In genomic region chr20:33679758-33680485, GRCh38 we compare ENCODE assay signal across 10 cellular contexts. TPM values are rescaled to one million over a fixed set of nuclear protein-coding genes. Genes with fewer than 3 reads are reported as not detected.
A peak's percentile ranks its signal among the peaks of the same experiment; 100 is the strongest.
DNase-seq lines count a peak whose midpoint lies in the region; ATAC-seq and TF ChIP-seq lines count a peak whose summit lies in the region.
"Had no signal": no experiment of that assay in that cellular context is flagged by ENCODE, and none has a peak within 500 bp of the region (broad histone marks: within the 10 kb centered on the region; RNA-seq: fewer than 3 reads in every experiment).

No MANE protein-coding gene starts in this region.

- no peak overlapping the region for H3K27ac Mint-ChIP-seq in endodermal cell

- no peak for TF ChIP-seq CTCF in right atrium auricular region (IDR thresholded peaks at IDR 0.05)
- TF ChIP-seq CTCF in tibial artery (IDR thresholded peaks at IDR 0.05), result no peak
- no peak for TF ChIP-seq CTCF in body of pancreas (IDR thresholded peaks at IDR 0.05)
- no peak for TF ChIP-seq CTCF in endodermal cell (conservative IDR thresholded peaks at IDR 0.05)
- no peak for TF ChIP-seq CTCF in esophagus muscularis mucosa (IDR thresholded peaks at IDR 0.05)

- TF ChIP-seq EP300 in esophagus muscularis mucosa (IDR thresholded peaks at IDR 0.05), result no peak

- no peaks in the 10 kb centered on the region for H3K36me3 ChIP-seq in right atrium auricular region
- H3K36me3 ChIP-seq in tibial artery, result no peaks in the 10 kb centered on the region
- H3K36me3 ChIP-seq in body of pancreas (replicated peaks in 1 of 2; ENCODE audit: insufficient read depth in 1 of 2, low read depth in 2 of 2), result no peaks in the 10 kb centered on the region
- peaks cover 20% of the 10 kb centered on the region for H3K36me3 ChIP-seq in endodermal cell (ENCODE audit: control insufficient read depth, insufficient read depth, low read length)
- no peaks in the 10 kb centered on the region for H3K36me3 ChIP-seq in esophagus muscularis mucosa

- no peak overlapping the region for H3K4me3 Mint-ChIP-seq in endodermal cell

- peaks cover 35% of the 10 kb centered on the region for H3K36me3 Mint-ChIP-seq in endodermal cell (ENCODE audit: low read depth)

- TF ChIP-seq POLR2A in body of pancreas (IDR thresholded peaks at IDR 0.05) (no peak), esophagus muscularis mucosa (IDR thresholded peaks at IDR 0.05; ENCODE audit: low read depth) (no peak)

- H3K4me3 ChIP-seq in right atrium auricular region (no peak overlapping the region), tibial artery (no peak overlapping the region), body of pancreas (no peak overlapping the region), endodermal cell (ENCODE audit: low read length) (no peak overlapping the region), esophagus muscularis mucosa (no peak overlapping the region)
- H3K4me3 ChIP-seq: GM23248 had no signal

- peak; percentile 65 for DNase-seq in Right ventricle myocardium inferior (ENCODE audit: missing footprints)
- DNase-seq in right atrium auricular region (ENCODE audit: low spot score), result no peak
- DNase-seq in activated T-helper 9 cell treated with anti-CD3 and anti-CD28 coated beads, Interleukin-2, amount 50 U/mL, for 16 hours (ENCODE audit: low read depth), result peak; percentile 35
- peak in 1 of 2 donors; percentile 16 for DNase-seq in tibial artery
- DNase-seq in body of pancreas, result no peak
- no peak for DNase-seq in endodermal cell
- no peak for DNase-seq in esophagus muscularis mucosa (ENCODE audit: extremely low spot score)
- DNase-seq: NCI-H146 had no signal

- no peaks in the 10 kb centered on the region for H3K9me3 Mint-ChIP-seq in endodermal cell

- H3K27me3 ChIP-seq in right atrium auricular region, result no peaks in the 10 kb centered on the region
- no peaks in the 10 kb centered on the region for H3K27me3 ChIP-seq in tibial artery
- no peaks in the 10 kb centered on the region for H3K27me3 ChIP-seq in body of pancreas
- no peaks in the 10 kb centered on the region for H3K27me3 ChIP-seq in endodermal cell (ENCODE audit: control insufficient read depth, insufficient read depth, low read length, poor library complexity, severe bottlenecking)
- no peaks in the 10 kb centered on the region for H3K27me3 ChIP-seq in esophagus muscularis mucosa

- no peak overlapping the region for H3K27ac ChIP-seq in right atrium auricular region
- peak overlapping the region; percentile 55 to 63 for H3K27ac ChIP-seq in tibial artery
- H3K27ac ChIP-seq in body of pancreas, result no peak overlapping the region
- no peak overlapping the region for H3K27ac ChIP-seq in endodermal cell (ENCODE audit: low read depth, low read length)
- no peak overlapping the region for H3K27ac ChIP-seq in esophagus muscularis mucosa (replicated peaks in 1 of 4)
- H3K27ac ChIP-seq: GM23248 had no signal

- H3K4me1 ChIP-seq in right atrium auricular region (peaks cover 0 to 25% of the 10 kb centered on the region in 2 donors), tibial artery (peaks cover 0 to 47% (median 40%) of the 10 kb centered on the region in 4 donors), body of pancreas (peaks cover 9% of the 10 kb centered on the region), endodermal cell (ENCODE audit: control insufficient read depth, insufficient read depth, low read length) (no peaks in the 10 kb centered on the region), esophagus muscularis mucosa (peaks cover 11 to 38% (median 36%) of the 10 kb centered on the region in 4 donors)

- no peaks in the 10 kb centered on the region for H3K9me3 ChIP-seq in right atrium auricular region
- no peaks in the 10 kb centered on the region for H3K9me3 ChIP-seq in tibial artery
- no peaks in the 10 kb centered on the region for H3K9me3 ChIP-seq in body of pancreas
- no peaks in the 10 kb centered on the region for H3K9me3 ChIP-seq in endodermal cell (ENCODE audit: control insufficient read depth, low read length)
- no peaks in the 10 kb centered on the region for H3K9me3 ChIP-seq in esophagus muscularis mucosa

- intact Hi-C loops in Right ventricle myocardium inferior (cut with DNase I), result no loop called here
- intact Hi-C loops in tibial artery (cut with DNase I; ENCODE audit: low total_unique reads), result loop anchor here (10.0 kb wide), 1 partner anchor 55 kb away; the partner anchor contains the start of gene ZNF341
- intact Hi-C loops in body of pancreas (cut with DNase I), result no loop called here
- intact Hi-C loops in esophagus muscularis mucosa (cut with DNase I), result no loop called here

- no peak for ATAC-seq in Right ventricle myocardium inferior
- ATAC-seq in HG03108 (IDR thresholded peaks at IDR 0.05; ENCODE audit: unreplicated experiment), result peak; percentile 66
- ATAC-seq in body of pancreas, result no peak

- no peaks in the 10 kb centered on the region for H3K27me3 Mint-ChIP-seq in endodermal cell (ENCODE audit: insufficient read depth)

- peaks cover 19% of the 10 kb centered on the region for H3K4me1 Mint-ChIP-seq in endodermal cell

- WGBS in body of pancreas, 2 donors, result 74 to 86% methylated on average over 6 to 20 of the region's 20 CpGs
- 93 to 96% methylated on average over 13 to 20 of the region's 20 CpGs for WGBS in endodermal cell (ENCODE audit: insufficient coverage in 1 of 2, insufficient read length in 1 of 2), 2 experiments
- WGBS in esophagus muscularis mucosa, result no CpG with 5 or more reads among the region's 20 CpGs

- H3K9ac ChIP-seq in endodermal cell (ENCODE audit: extremely low read depth, low read length, poor library complexity, severe bottlenecking), result no peak overlapping the region
- H3K9ac ChIP-seq: GM23248 had no signal

RNA-seq across cellular contexts. Expression of gene NECAB3, which starts 5.7 kb away (rescaled TPM):
- total RNA-seq in Right ventricle myocardium inferior (70.8 TPM), right atrium auricular region (10 to 100 TPM; 81.7 to 88.4 TPM), body of pancreas (10 to 100 TPM; 41.8 to 92.3 TPM), endodermal cell (10 to 100 TPM; 77.2 to 92.3 TPM), esophagus muscularis mucosa (10 to 100 TPM; 34.1 to 43.4 (median 39.9) TPM)
- 29.9 TPM for polyA plus RNA-seq in endodermal cell (2013, experiment 1 of 2)
- polyA plus RNA-seq in endodermal cell (2013, experiment 2 of 2), result 27.4 TPM

RNA-seq across cellular contexts. Expression of gene E2F1, which starts 6.3 kb away (rescaled TPM):
- 2.3 TPM for total RNA-seq in Right ventricle myocardium inferior
- total RNA-seq in right atrium auricular region, result under 1 TPM; 0.31 to 0.33 TPM
- under 1 TPM in 1 of 2 donors, not detected in 1; 0.66 TPM for total RNA-seq in body of pancreas
- 10 to 100 TPM; 26.9 to 33.7 TPM for total RNA-seq in endodermal cell
- polyA plus RNA-seq in endodermal cell (2013, experiment 1 of 2), result 35.1 TPM
- 28.9 TPM for polyA plus RNA-seq in endodermal cell (2013, experiment 2 of 2)
- 1 to 10 TPM; 1.8 to 5.0 (median 2.9) TPM for total RNA-seq in esophagus muscularis mucosa

RNA-seq across cellular contexts. Expression of gene ACTL10, which starts 13.2 kb away (rescaled TPM):
- total RNA-seq in Right ventricle myocardium inferior, result 0.19 TPM
- under 1 TPM; 0.33 to 0.79 TPM for total RNA-seq in right atrium auricular region
- 1 to 10 TPM; 4.0 to 4.9 TPM for total RNA-seq in body of pancreas
- under 1 TPM in 1 of 2 donors, not detected in 1; 0.42 TPM for total RNA-seq in endodermal cell
- polyA plus RNA-seq in endodermal cell (2013, experiment 1 of 2), result 0.28 TPM
- 0.17 TPM for polyA plus RNA-seq in endodermal cell (2013, experiment 2 of 2)
- total RNA-seq in esophagus muscularis mucosa, result 1 to 10 TPM; 1.3 to 2.5 (median 2.0) TPM

RNA-seq across cellular contexts. Expression of gene C20orf144, which starts 17.8 kb away (rescaled TPM):
- total RNA-seq in Right ventricle myocardium inferior (not detected), right atrium auricular region (not detected), body of pancreas (under 1 TPM in 1 of 2 donors, not detected in 1; 0.66 TPM), endodermal cell (under 1 TPM in 1 of 2 donors, not detected in 1; 0.44 TPM), esophagus muscularis mucosa (under 1 TPM in 1 of 4 donors, not detected in 3; 0.23 TPM)
- 0.18 TPM for polyA plus RNA-seq in endodermal cell (2013, experiment 1 of 2)
- 0.17 TPM for polyA plus RNA-seq in endodermal cell (2013, experiment 2 of 2)
- total RNA-seq: GM23248 had no signal

RNA-seq across cellular contexts. Expression of gene PXMP4, which starts 40.2 kb away (rescaled TPM):
- total RNA-seq in Right ventricle myocardium inferior, result 11.4 TPM
- total RNA-seq in right atrium auricular region, result 1 to 10 TPM; 4.5 to 9.8 TPM
- total RNA-seq in body of pancreas, result 1 to 10 TPM; 3.3 to 5.2 TPM
- total RNA-seq in endodermal cell, result 1 to 10 TPM; 1.5 to 3.8 TPM
- polyA plus RNA-seq in endodermal cell (2013, experiment 1 of 2), result 1.6 TPM
- polyA plus RNA-seq in endodermal cell (2013, experiment 2 of 2), result 1.8 TPM
- 10 to 100 TPM in 2 of 4 donors, 1 to 10 TPM in 2; 4.5 to 13.0 (median 9.2) TPM for total RNA-seq in esophagus muscularis mucosa

Comparison
In these comparisons a context has a peak if more than half of its experiments do, and no peak if none do; other contexts are left out.
1. DNase-seq: peak in Right ventricle myocardium inferior (single experiment) and activated T-helper 9 cell treated with anti-CD3 and anti-CD28 coated beads, Interleukin-2, amount 50 U/mL, for 16 hours (single experiment); none in right atrium auricular region (single experiment), body of pancreas (0 of 4), endodermal cell (single experiment) and esophagus muscularis mucosa (single experiment).
2. H3K27ac ChIP-seq: peak in tibial artery (2 of 2); none in right atrium auricular region (0 of 2), body of pancreas (0 of 4), endodermal cell (single experiment) and esophagus muscularis mucosa (0 of 4).